ENCODE assay signal across 18 cellular contexts in the genomic region with DNA sequence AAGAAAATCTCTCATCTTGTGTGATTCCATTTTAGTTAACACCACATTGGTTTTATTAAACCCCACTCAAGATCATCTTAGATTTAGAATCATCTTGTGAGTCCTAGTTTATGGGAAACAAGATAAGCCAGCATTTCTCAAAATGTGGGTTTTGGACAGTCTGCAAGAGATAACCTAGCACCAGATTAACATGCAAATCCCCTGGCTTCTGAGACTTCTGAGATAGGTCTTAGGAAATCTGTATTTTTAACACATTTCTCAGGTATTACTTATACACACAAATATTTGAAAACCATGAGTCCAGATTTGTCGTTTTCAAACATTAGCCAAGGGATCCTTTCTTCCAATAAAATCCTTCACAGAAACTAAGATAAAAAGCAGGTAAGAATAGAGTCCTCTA.
A peak's percentile ranks its signal among the peaks of the same experiment; 100 is the strongest.
DNase-seq lines count a peak whose midpoint lies in the region; ATAC-seq, FAIRE-seq and TF ChIP-seq lines count a peak whose summit lies in the region.
"Had no signal": no experiment of that assay in that cellular context is flagged by ENCODE, and none has a peak within 500 bp of the region (broad histone marks: within the 10 kb centered on the region; RNA-seq: fewer than 3 reads in every experiment).

No MANE protein-coding gene starts in this region.

- peaks cover 14% of the 10 kb centered on the region for H3K9me3 Mint-ChIP-seq in mesothelial cell of epicardium
- H3K9me3 Mint-ChIP-seq: CD8-positive, alpha-beta T cell had no signal

- no peak overlapping the region for H3K4me2 ChIP-seq in HepG2 (ENCODE audit: low read depth, low read length)

- TF ChIP-seq POLR2A in HepG2 (IDR thresholded peaks at IDR 0.05; ENCODE audit: insufficient read depth in 1 of 2, low read depth in 2 of 2, low read length in 2 of 2) (no peak), right lobe of liver (IDR thresholded peaks at IDR 0.05) (no peak), esophagus muscularis mucosa (IDR thresholded peaks at IDR 0.05; ENCODE audit: low read depth) (no peak), suprapubic skin (IDR thresholded peaks at IDR 0.05) (no peak)

- WGBS in HepG2 (ENCODE audit: low lambda C conversion rate): 73% methylated on average over 1 of the region's 1 CpG
- WGBS in right lobe of liver (ENCODE audit: insufficient coverage, low coverage, low lambda C conversion rate, missing lambda C conversion rate): 50% methylated on average over 1 of the region's 1 CpG
- 50% methylated on average over 1 of the region's 1 CpG for WGBS in esophagus muscularis mucosa
- WGBS in suprapubic skin: 71% methylated on average over 1 of the region's 1 CpG

- peak overlapping the region; percentile 68 for H2AFZ ChIP-seq in HepG2 (ENCODE audit: low read length)

- H3K4me3 ChIP-seq in HepG2 (replicated peaks in 1 of 3; ENCODE audit: insufficient read depth in 1 of 3, low read depth in 2 of 3, low read length in 3 of 3) (no peak overlapping the region), right lobe of liver (no peak overlapping the region), esophagus muscularis mucosa (no peak overlapping the region), right atrium auricular region (no peak overlapping the region), suprapubic skin (no peak overlapping the region)

- H3K36me3 ChIP-seq in HepG2 (replicated peaks in 1 of 2; ENCODE audit: control insufficient read depth in 1 of 2, insufficient read depth in 2 of 2, low read length in 2 of 2) (no peaks in the 10 kb centered on the region), right lobe of liver (no peaks in the 10 kb centered on the region), esophagus muscularis mucosa (no peaks in the 10 kb centered on the region), right atrium auricular region (no peaks in the 10 kb centered on the region), suprapubic skin (no peaks in the 10 kb centered on the region)

- FAIRE-seq in HepG2 (lab: Jason Lieb, UNC): no peak
- FAIRE-seq: D721Med, HTR-8/SVneo had no signal

- H3K9me3 ChIP-seq in HepG2 (ENCODE audit: low read length) (no peaks in the 10 kb centered on the region), right lobe of liver (no peaks in the 10 kb centered on the region), esophagus muscularis mucosa (no peaks in the 10 kb centered on the region), right atrium auricular region (peaks cover 0 to 4% of the 10 kb centered on the region in 2 donors), suprapubic skin (no peaks in the 10 kb centered on the region)

- ATAC-seq in HepG2 (no peak), right lobe of liver (no peak)
- ATAC-seq: CD8-positive, alpha-beta T cell had no signal

- TF ChIP-seq RAD21 in HepG2 (CRISPR knock-in tag; IDR thresholded peaks at IDR 0.05): no peak

- H3K4me1 ChIP-seq in HepG2 (ENCODE audit: insufficient read depth, low read length): peaks cover 16% of the 10 kb centered on the region
- peaks cover 0 to 9% (median 0%) of the 10 kb centered on the region in 4 donors for H3K4me1 ChIP-seq in right lobe of liver
- H3K4me1 ChIP-seq in esophagus muscularis mucosa: peaks cover 5 to 35% (median 25%) of the 10 kb centered on the region in 4 donors
- H3K4me1 ChIP-seq in right atrium auricular region: peaks cover 0 to 11% of the 10 kb centered on the region in 2 donors
- peaks cover 1% of the 10 kb centered on the region for H3K4me1 ChIP-seq in suprapubic skin

- H3K27ac Mint-ChIP-seq in mesothelial cell of epicardium: peak overlapping the region; percentile 42
- H3K27ac Mint-ChIP-seq: CD8-positive, alpha-beta T cell had no signal

- no peak overlapping the region for H3K9ac ChIP-seq in HepG2 (ENCODE audit: insufficient read depth, low read depth, low read length)

- intact Hi-C loops in HepG2 (cut with micrococcal nuclease; ENCODE audit: unreplicated experiment): no loop called here
- intact Hi-C loops in right lobe of liver (cut with DNase I): no loop called here
- intact Hi-C loops in esophagus muscularis mucosa (cut with DNase I): no loop called here

- BruUV-seq in HepG2 (replicated peaks; lab: Mats Ljungman, UMichigan): no TSS peak

- no peak overlapping the region for H3K27ac ChIP-seq in HepG2 (ENCODE audit: extremely low read length, insufficient read depth, low read length)
- no peak overlapping the region for H3K27ac ChIP-seq in right lobe of liver
- H3K27ac ChIP-seq in esophagus muscularis mucosa (replicated peaks in 1 of 4): peak overlapping the region in 3 of 4 donors; percentile 79 to 82 (median 80)
- H3K27ac ChIP-seq in right atrium auricular region: no peak overlapping the region
- H3K27ac ChIP-seq in suprapubic skin: no peak overlapping the region
- H3K27ac ChIP-seq: 22Rv1, RWPE1 had no signal

- in situ Hi-C loops in HepG2 (cut with HindIII; ENCODE audit: extremely low pct_ligation_motif_present, low pct_unique_long_range_greater_than_20kb): no loop called here

- peaks cover 27% of the 10 kb centered on the region for H3K4me1 Mint-ChIP-seq in mesothelial cell of epicardium

- POLR2A ChIA-PET in HepG2 (lab: Yijun Ruan, JAX): no interaction called here

- no peaks in the 10 kb centered on the region for H3K27me3 Mint-ChIP-seq in mesothelial cell of epicardium (ENCODE audit: low read depth)

- CTCF ChIA-PET in HepG2 (lab: Yijun Ruan, JAX; ENCODE audit: low intra/inter-chr PET ratio, low total read pairs): no interaction called here

- TF ChIP-seq EP300 in HepG2 (IDR thresholded peaks at IDR 0.05; ENCODE audit: low read depth in 2 of 2, low read length in 2 of 2) (no peak), HepG2 (CRISPR knock-in tag; IDR thresholded peaks at IDR 0.05; ENCODE audit: borderline replicate concordance) (no peak), esophagus muscularis mucosa (IDR thresholded peaks at IDR 0.05) (no peak), suprapubic skin (IDR thresholded peaks at IDR 0.05) (no peak)

- TF ChIP-seq CTCF in HepG2 (CRISPR knock-in tag; IDR thresholded peaks at IDR 0.05) (no peak), right lobe of liver (IDR thresholded peaks at IDR 0.05) (no peak), esophagus muscularis mucosa (IDR thresholded peaks at IDR 0.05) (no peak), mesothelial cell of epicardium (IDR thresholded peaks at IDR 0.05; ENCODE audit: unreplicated experiment) (no peak), right atrium auricular region (IDR thresholded peaks at IDR 0.05) (no peak), suprapubic skin (IDR thresholded peaks at IDR 0.05) (no peak)

- H3K4me3 Mint-ChIP-seq in mesothelial cell of epicardium: no peak overlapping the region
- H3K4me3 Mint-ChIP-seq: CD8-positive, alpha-beta T cell had no signal

- DNase-seq in HepG2 (ENCODE audit: low spot score) (no peak), right lobe of liver (no peak), esophagus muscularis mucosa (ENCODE audit: extremely low spot score) (no peak), mesothelial cell of epicardium (ENCODE audit: low spot score in 2 of 2, unreplicated experiment in 2 of 2) (no peak), RKO (ENCODE audit: low spot score) (no peak), right atrium auricular region (ENCODE audit: low spot score) (no peak), iPS-NIHi11 (ENCODE audit: low spot score) (no peak), suprapubic skin (ENCODE audit: low spot score in 2 of 2) (no peak)
- DNase-seq: CD8-positive, alpha-beta T cell; DMS79 treated with DMSO at 0.1 percent for 48 hours; HCEC 1CT; NCI-H187 treated with DMSO at 0.1 percent for 48 hours; NCI-H69; NK-92 treated with Interleukin-12 subunit alpha and Interleukin-12 subunit beta, amount 100 ng/mL, for 24 hours had no signal

- no peaks in the 10 kb centered on the region for H4K20me1 ChIP-seq in HepG2 (ENCODE audit: insufficient read depth, low read length)

- H3K27me3 ChIP-seq in HepG2 (ENCODE audit: control insufficient read depth in 1 of 2, insufficient read depth in 2 of 2, low read length in 2 of 2): no peaks in the 10 kb centered on the region
- no peaks in the 10 kb centered on the region for H3K27me3 ChIP-seq in right lobe of liver
- H3K27me3 ChIP-seq in esophagus muscularis mucosa: no peaks in the 10 kb centered on the region
- H3K27me3 ChIP-seq in right atrium auricular region: no peaks in the 10 kb centered on the region
- H3K27me3 ChIP-seq in suprapubic skin: no peaks in the 10 kb centered on the region

- H3K79me2 ChIP-seq in HepG2 (ENCODE audit: insufficient read depth, low read length): no peaks in the 10 kb centered on the region

- no peaks in the 10 kb centered on the region for H3K36me3 Mint-ChIP-seq in mesothelial cell of epicardium
- H3K36me3 Mint-ChIP-seq: CD8-positive, alpha-beta T cell had no signal

TF ChIP-seq in HepG2, 621 proteins besides CTCF, POLR2A, EP300 and RAD21:
- TF ChIP-seq SAFB2 (CRISPR knock-in tag; IDR thresholded peaks at IDR 0.05; ENCODE audit: borderline replicate concordance, low read depth) (no peak), NR3C1 (CRISPR knock-in tag; IDR thresholded peaks at IDR 0.05) (no peak)
TF ChIP-seq in HepG2: peak in this region for 0.

Comparison
In these comparisons a context has a peak if more than half of its experiments do, and no peak if none do; other contexts are left out.
1. H3K27ac ChIP-seq: peak in esophagus muscularis mucosa (3 of 4); none in HepG2 (single experiment), right lobe of liver (0 of 3), right atrium auricular region (0 of 2) and suprapubic skin (single experiment).